Comparison of ENCODE assay signal across 8 cellular contexts in genomic region chr17:17494499-17495447, GRCh38. TPM values are rescaled to one million over a fixed set of nuclear protein-coding genes. Genes with fewer than 3 reads are reported as not detected.
A peak's percentile ranks its signal among the peaks of the same experiment; 100 is the strongest.
DNase-seq lines count a peak whose midpoint lies in the region; ATAC-seq and TF ChIP-seq lines count a peak whose summit lies in the region.

No MANE protein-coding gene starts in this region.

- H3K4me1 ChIP-seq in heart left ventricle = peaks cover 0 to 66% (median 30%) of the 10 kb centered on the region in 12 donors

- H3K9me3 Mint-ChIP-seq in activated naive CD8-positive, alpha-beta T cell (ENCODE audit: low read depth) = no peaks in the 10 kb centered on the region
- no peaks in the 10 kb centered on the region for H3K9me3 Mint-ChIP-seq in progenitor cell of endocrine pancreas (ENCODE audit: low read depth)

- TF ChIP-seq CTCF in heart left ventricle (IDR thresholded peaks at IDR 0.05) = no peak
- no peak for TF ChIP-seq CTCF in progenitor cell of endocrine pancreas (IDR thresholded peaks at IDR 0.05; ENCODE audit: unreplicated experiment)

- peaks cover 2% of the 10 kb centered on the region for H3K27me3 Mint-ChIP-seq in activated naive CD8-positive, alpha-beta T cell
- H3K27me3 Mint-ChIP-seq in progenitor cell of endocrine pancreas = peaks cover 28% of the 10 kb centered on the region

- H3K4me1 Mint-ChIP-seq in activated naive CD8-positive, alpha-beta T cell (ENCODE audit: low read depth) = peaks cover 15% of the 10 kb centered on the region
- H3K4me1 Mint-ChIP-seq in progenitor cell of endocrine pancreas (ENCODE audit: low read depth) = peaks cover 5% of the 10 kb centered on the region

- peak overlapping the region; percentile 11 to 98 (median 91) for H3K27ac ChIP-seq in heart left ventricle

- peaks cover 0 to 7% (median 0%) of the 10 kb centered on the region in 9 donors for H3K27me3 ChIP-seq in heart left ventricle

- peaks cover 0 to 32% (median 23%) of the 10 kb centered on the region in 9 donors for H3K36me3 ChIP-seq in heart left ventricle

- intact Hi-C loops in heart left ventricle (cut with DNase I) = loop anchor here (2.0 to 10.0 kb wide), 9 partner anchors 18 to 150 kb away; partner anchors contain the start of gene MED9 (in 1 of the 10)

- no peaks in the 10 kb centered on the region for H3K9me3 ChIP-seq in heart left ventricle

- WGBS in heart left ventricle, 4 donors = 3 to 17% (median 6%) methylated on average over 25 to 73 of the region's 73 CpGs

- peak overlapping the region; percentile 49 to 81 (median 68) for H3K4me3 ChIP-seq in heart left ventricle

- peak overlapping the region; percentile 12 for H3K27ac Mint-ChIP-seq in activated naive CD8-positive, alpha-beta T cell
- H3K27ac Mint-ChIP-seq in progenitor cell of endocrine pancreas = peak overlapping the region; percentile 39

- ATAC-seq in heart left ventricle (peak in 3 of 4 donors; percentile 3 to 15 (median 4)), GM18511 (IDR thresholded peaks at IDR 0.05; ENCODE audit: unreplicated experiment) (no peak), GM21423 (IDR thresholded peaks at IDR 0.05; ENCODE audit: unreplicated experiment) (no peak)

- peak overlapping the region; percentile 83 for H3K4me3 Mint-ChIP-seq in activated naive CD8-positive, alpha-beta T cell
- H3K4me3 Mint-ChIP-seq in progenitor cell of endocrine pancreas (ENCODE audit: low read depth) = peak overlapping the region; percentile 71

- peaks cover 4% of the 10 kb centered on the region for H3K36me3 Mint-ChIP-seq in activated naive CD8-positive, alpha-beta T cell
- peaks cover 12% of the 10 kb centered on the region for H3K36me3 Mint-ChIP-seq in progenitor cell of endocrine pancreas (ENCODE audit: insufficient read depth)

- peak; percentile 66 for DNase-seq in activated effector memory CD4-positive, alpha-beta T cell treated with anti-CD3 and anti-CD28 coated beads, Interleukin-2, amount 50 U/mL, for 16 hours
- DNase-seq in activated effector memory CD4-positive, alpha-beta T cell treated with Interleukin-2 at 50 U/mL for 16 hours = no peak
- DNase-seq in heart left ventricle (peak; percentile 49 to 81 (median 70)), progenitor cell of endocrine pancreas (ENCODE audit: low spot score, unreplicated experiment) (peak; percentile 39), OCI-M2 (lab: John Stamatoyannopoulos, UW; ENCODE audit: unreplicated experiment) (no peak)

- TF ChIP-seq POLR2A in heart left ventricle (IDR thresholded peaks at IDR 0.05) = no peak

RNA-seq across cellular contexts. Expression of gene RASD1, which starts 1.4 kb away (rescaled TPM):
- total RNA-seq in heart left ventricle (10 to 100 TPM in 6 of 9 donors, 1 to 10 TPM in 3; 1.5 to 43.5 (median 16.2) TPM), progenitor cell of endocrine pancreas (4.6 and 5.6 TPM in 2 replicates)
- polyA plus RNA-seq in heart left ventricle = 10 to 100 TPM; 18.4 to 79.2 TPM

RNA-seq across cellular contexts. Expression of gene MED9, which starts 18.0 kb away (rescaled TPM):
- 10 to 100 TPM; 26.3 to 64.4 (median 33.0) TPM for total RNA-seq in heart left ventricle
- 10 to 100 TPM; 36.2 to 44.7 TPM for polyA plus RNA-seq in heart left ventricle
- 17.0 and 17.7 TPM in 2 replicates for total RNA-seq in progenitor cell of endocrine pancreas

Comparison
In these comparisons a context has a peak if more than half of its experiments do, and no peak if none do; other contexts are left out.
1. DNase-seq: peak in activated effector memory CD4-positive, alpha-beta T cell treated with anti-CD3 and anti-CD28 coated beads, Interleukin-2, amount 50 U/mL, for 16 hours (single experiment), heart left ventricle (5 of 5) and progenitor cell of endocrine pancreas (single experiment); none in activated effector memory CD4-positive, alpha-beta T cell treated with Interleukin-2 at 50 U/mL for 16 hours (single experiment) and OCI-M2 (single experiment).
2. ATAC-seq: peak in heart left ventricle (3 of 4); none in GM18511 (single experiment) and GM21423 (single experiment).